Comparison of ENCODE assay signal across 21 cellular contexts in genomic region chr5:127885176-127885575, GRCh38.
DNase-seq lines count a peak whose midpoint lies in the region; ATAC-seq lines count a peak whose summit lies in the region.
"Had no signal": no experiment of that assay in that cellular context is flagged by ENCODE, and none has a peak within 500 bp of the region (broad histone marks: within the 10 kb centered on the region; RNA-seq: fewer than 3 reads in every experiment).

No MANE protein-coding gene starts in this region.

- H3K36me3 Mint-ChIP-seq in stimulated activated effector memory CD8-positive, alpha-beta T cell treated with anti-CD3 and anti-CD28 coated beads, Interleukin-12 subunit alpha, Interleukin-12 subunit beta, amount 100 ng/mL, for 72 hours = no peaks in the 10 kb centered on the region
- H3K36me3 Mint-ChIP-seq: brain; CD8-positive, alpha-beta memory T cell had no signal

- DNase-seq in Right ventricle myocardium superior (no peak), left ventricle myocardium superior (no peak), NCI-H345 treated with DMSO at 0.1 percent for 48 hours (lab: John Stamatoyannopoulos, UW; ENCODE audit: unreplicated experiment) (peak; percentile 40), dermis blood vessel endothelial cell (peak; percentile 32), substantia nigra (lab: John Stamatoyannopoulos, UW) (peak in 2 of 49 donors; percentile 5 to 8), LoVo (ENCODE audit: low spot score) (no peak), ureter (ENCODE audit: low spot score) (no peak)
- no peak for DNase-seq in stimulated activated effector memory CD8-positive, alpha-beta T cell treated with anti-CD3 and anti-CD28 coated beads, Interleukin-12 subunit alpha, Interleukin-12 subunit beta, amount 100 ng/mL, for 72 hours (ENCODE audit: low spot score in 2 of 2)
- DNase-seq: activated CD4-positive, alpha-beta T cell treated with anti-CD3 and anti-CD28 coated beads, Interleukin-2, amount 10 ng/mL, durations not matched to agents 7 days and 5 days; activated T-cell treated with anti-CD3 and anti-CD28 coated beads, Interleukin-2, amount 50 U/mL, for 24 hours; CD8-positive, alpha-beta memory T cell; dorsolateral prefrontal cortex; GDM1; mesenchymal stem cell; NCI-H2081 treated with DMSO at 0.1 percent for 48 hours; OCI-M1; right cardiac atrium; SK-N-SH had no signal

- no peak overlapping the region for H3K4me3 Mint-ChIP-seq in stimulated activated effector memory CD8-positive, alpha-beta T cell treated with anti-CD3 and anti-CD28 coated beads, Interleukin-12 subunit alpha, Interleukin-12 subunit beta, amount 100 ng/mL, for 72 hours
- H3K4me3 Mint-ChIP-seq: activated CD4-positive, alpha-beta T cell treated with anti-CD3 and anti-CD28 coated beads, Interleukin-2, amount 10 ng/mL, durations not matched to agents 7 days and 5 days; activated naive CD8-positive, alpha-beta T cell; activated T-cell treated with anti-CD3 and anti-CD28 coated beads, Interleukin-2, amount 50 U/mL, for 24 hours; brain; CD8-positive, alpha-beta memory T cell had no signal

- no peaks in the 10 kb centered on the region for H3K9me3 Mint-ChIP-seq in stimulated activated effector memory CD8-positive, alpha-beta T cell treated with anti-CD3 and anti-CD28 coated beads, Interleukin-12 subunit alpha, Interleukin-12 subunit beta, amount 100 ng/mL, for 72 hours
- H3K9me3 Mint-ChIP-seq: activated CD4-positive, alpha-beta T cell treated with anti-CD3 and anti-CD28 coated beads, Interleukin-2, amount 10 ng/mL, durations not matched to agents 7 days and 5 days; activated T-cell treated with anti-CD3 and anti-CD28 coated beads, Interleukin-2, amount 50 U/mL, for 24 hours; CD8-positive, alpha-beta memory T cell had no signal

- peak; percentile 27 for ATAC-seq in Right ventricle myocardium superior (ENCODE audit: poor library complexity)
- no peak for ATAC-seq in left ventricle myocardium superior
- ATAC-seq in stimulated activated effector memory CD8-positive, alpha-beta T cell treated with anti-CD3 and anti-CD28 coated beads, Interleukin-12 subunit alpha, Interleukin-12 subunit beta, amount 100 ng/mL, for 72 hours = no peak
- ATAC-seq: esophagus mucosa, right cardiac atrium had no signal

- no peaks in the 10 kb centered on the region for H3K4me1 Mint-ChIP-seq in stimulated activated effector memory CD8-positive, alpha-beta T cell treated with anti-CD3 and anti-CD28 coated beads, Interleukin-12 subunit alpha, Interleukin-12 subunit beta, amount 100 ng/mL, for 72 hours
- H3K4me1 Mint-ChIP-seq: activated CD4-positive, alpha-beta T cell treated with anti-CD3 and anti-CD28 coated beads, Interleukin-2, amount 10 ng/mL, durations not matched to agents 7 days and 5 days; CD8-positive, alpha-beta memory T cell had no signal

- H3K27ac Mint-ChIP-seq in stimulated activated effector memory CD8-positive, alpha-beta T cell treated with anti-CD3 and anti-CD28 coated beads, Interleukin-12 subunit alpha, Interleukin-12 subunit beta, amount 100 ng/mL, for 72 hours = no peak overlapping the region
- H3K27ac Mint-ChIP-seq: activated CD4-positive, alpha-beta T cell treated with anti-CD3 and anti-CD28 coated beads, Interleukin-2, amount 10 ng/mL, durations not matched to agents 7 days and 5 days; activated naive CD8-positive, alpha-beta T cell; activated T-cell treated with anti-CD3 and anti-CD28 coated beads, Interleukin-2, amount 50 U/mL, for 24 hours; brain; CD8-positive, alpha-beta memory T cell had no signal

- intact Hi-C loops in Right ventricle myocardium superior (cut with DNase I) (no loop called here), left ventricle myocardium superior (cut with micrococcal nuclease) (no loop called here)

- H3K27ac ChIP-seq in substantia nigra (ENCODE audit: low read depth, low read length, poor library complexity, severe bottlenecking) = peak overlapping the region; percentile 24

Comparison
In these comparisons a context has a peak if more than half of its experiments do, and no peak if none do; other contexts are left out.
1. DNase-seq: peak in NCI-H345 treated with DMSO at 0.1 percent for 48 hours (single experiment) and dermis blood vessel endothelial cell (single experiment); none in Right ventricle myocardium superior (single experiment), left ventricle myocardium superior (single experiment), stimulated activated effector memory CD8-positive, alpha-beta T cell treated with anti-CD3 and anti-CD28 coated beads, Interleukin-12 subunit alpha, Interleukin-12 subunit beta, amount 100 ng/mL, for 72 hours (0 of 2), LoVo (single experiment) and ureter (single experiment).